27 cellular contexts compared by ENCODE assay signal in the genomic region with DNA sequence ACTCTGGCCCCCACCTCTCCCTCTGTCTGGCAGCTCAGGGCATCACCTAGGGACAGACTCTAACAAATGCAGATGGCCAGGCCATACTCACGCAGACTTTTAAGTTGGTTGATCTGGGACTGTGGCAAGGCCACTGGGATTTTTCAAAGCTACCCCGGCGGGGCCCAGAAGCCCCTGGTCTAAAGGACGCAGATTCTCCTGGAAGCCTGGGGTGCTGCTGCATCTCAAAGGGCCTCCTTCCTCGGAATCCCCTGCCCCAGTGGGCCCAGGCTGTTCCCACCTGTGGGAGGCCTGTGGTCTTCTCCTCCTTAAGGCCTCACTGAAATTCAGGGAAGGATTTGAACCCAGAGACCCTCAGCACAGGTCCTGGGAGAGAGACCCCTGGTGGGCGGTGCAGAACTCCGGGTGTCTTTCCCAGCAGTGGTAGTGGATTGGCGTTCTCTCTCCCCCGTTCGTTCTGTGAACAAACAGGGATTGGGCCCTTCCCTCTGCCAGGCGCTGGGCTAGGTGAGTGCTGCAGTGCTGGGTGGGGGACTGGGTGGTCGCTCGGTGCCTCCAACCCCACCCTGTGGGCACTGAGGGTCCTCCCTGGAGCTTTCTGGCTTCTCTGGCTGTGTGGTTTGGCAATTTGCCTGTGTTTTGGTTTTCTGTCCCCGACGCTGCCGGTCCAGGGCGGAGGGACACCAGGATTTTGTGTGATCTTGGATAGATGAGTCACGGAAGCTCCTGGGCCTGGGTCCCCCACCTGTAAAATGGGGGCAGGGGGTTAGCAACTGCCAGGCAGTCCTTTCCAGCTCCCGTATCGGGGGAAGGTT.
A peak's percentile ranks its signal among the peaks of the same experiment; 100 is the strongest.
DNase-seq lines count a peak whose midpoint lies in the region; ATAC-seq, FAIRE-seq and TF ChIP-seq lines count a peak whose summit lies in the region.
"Had no signal": no experiment of that assay in that cellular context is flagged by ENCODE, and none has a peak within 500 bp of the region (broad histone marks: within the 10 kb centered on the region; RNA-seq: fewer than 3 reads in every experiment).

No MANE protein-coding gene starts in this region.

- TF ChIP-seq EP300 in K562 (IDR thresholded peaks at IDR 0.05; ENCODE audit: low read length): no peak

- no peaks in the 10 kb centered on the region for H3K36me3 ChIP-seq in BLaER1 treated with 17β-estradiol and CSF1 and Interleukin-3, amounts not matched to agents 10 nM and 100 nM
- H3K36me3 ChIP-seq in H7 (replicated peaks; ENCODE audit: control insufficient read depth, insufficient read depth, low read length): no peaks in the 10 kb centered on the region
- H3K36me3 ChIP-seq in K562 (ENCODE audit: control insufficient read depth, insufficient read depth, low read length): no peaks in the 10 kb centered on the region
- H3K36me3 ChIP-seq: HAP-1, suprapubic skin, upper lobe of right lung had no signal

- no peaks in the 10 kb centered on the region for H3K9me3 Mint-ChIP-seq in naive thymus-derived CD8-positive, alpha-beta T cell
- H3K9me3 Mint-ChIP-seq: activated CD8-positive, alpha-beta T cell treated with anti-CD3 and anti-CD28 coated beads for 36 hours; activated naive CD4-positive, alpha-beta T cell treated with anti-CD3 and anti-CD28 coated beads, Interleukin-2, amount 50 U/mL, for 24 hours; activated T-helper 17 cell treated with anti-CD3 and anti-CD28 coated beads, Interleukin-2, amount 50 U/mL, for 72 hours; stimulated activated naive B cell treated with anti-CD40 and anti-IgM and Interleukin-4, amounts not matched to agents 10 μg/mL and 1 μg/mL and 100 μg/mL, for 72 hours; T-helper 1 cell treated with Interleukin-12 subunit alpha and Interleukin-12 subunit beta and Interleukin-4 antibody, amounts not matched to agents 30 μg/mL and 1 μg/mL, for 36 hours had no signal

- peak overlapping the region in 4 of 10 donors; percentile 52 to 89 (median 78) for H3K27ac Mint-ChIP-seq in naive thymus-derived CD8-positive, alpha-beta T cell
- H3K27ac Mint-ChIP-seq: activated CD8-positive, alpha-beta T cell treated with anti-CD3 and anti-CD28 coated beads for 36 hours; activated naive CD4-positive, alpha-beta T cell treated with anti-CD3 and anti-CD28 coated beads, Interleukin-2, amount 50 U/mL, for 24 hours; activated T-helper 17 cell treated with anti-CD3 and anti-CD28 coated beads, Interleukin-2, amount 50 U/mL, for 72 hours; stimulated activated naive B cell treated with anti-CD40 and anti-IgM and Interleukin-4, amounts not matched to agents 10 μg/mL and 1 μg/mL and 100 μg/mL, for 72 hours; T-helper 1 cell treated with Interleukin-12 subunit alpha and Interleukin-12 subunit beta and Interleukin-4 antibody, amounts not matched to agents 30 μg/mL and 1 μg/mL, for 36 hours had no signal

- H3K4me3 Mint-ChIP-seq in naive thymus-derived CD8-positive, alpha-beta T cell: peak overlapping the region in 6 of 10 donors; percentile 14 to 68 (median 48)
- H3K4me3 Mint-ChIP-seq: activated CD8-positive, alpha-beta T cell treated with anti-CD3 and anti-CD28 coated beads for 36 hours; activated naive CD4-positive, alpha-beta T cell treated with anti-CD3 and anti-CD28 coated beads, Interleukin-2, amount 50 U/mL, for 24 hours; activated T-helper 17 cell treated with anti-CD3 and anti-CD28 coated beads, Interleukin-2, amount 50 U/mL, for 72 hours; stimulated activated naive B cell treated with anti-CD40 and anti-IgM and Interleukin-4, amounts not matched to agents 10 μg/mL and 1 μg/mL and 100 μg/mL, for 72 hours; T-helper 1 cell treated with Interleukin-12 subunit alpha and Interleukin-12 subunit beta and Interleukin-4 antibody, amounts not matched to agents 30 μg/mL and 1 μg/mL, for 36 hours had no signal

- no peak for TF ChIP-seq POLR2A in K562 (conservative IDR thresholded peaks at IDR 0.05)

- BruUV-seq in K562 (replicated peaks; lab: Mats Ljungman, UMichigan): no TSS peak

- intact Hi-C loops in K562 (cut with micrococcal nuclease): no loop called here

- in situ Hi-C loops in K562 (cut with MboI): no loop called here

- no peak for FAIRE-seq in K562 (lab: Jason Lieb, UNC)
- FAIRE-seq: bronchial epithelial cell, TTC549 had no signal

- H3K4me3 ChIP-seq in BLaER1 treated with 17β-estradiol and CSF1 and Interleukin-3, amounts not matched to agents 10 nM and 100 nM: no peak overlapping the region
- H3K4me3 ChIP-seq in H7 (ENCODE audit: insufficient read depth, low read depth, low read length) (no peak overlapping the region), K562 (no peak overlapping the region)
- H3K4me3 ChIP-seq: HAP-1, suprapubic skin, upper lobe of right lung had no signal

- ATAC-seq in K562: no peak
- ATAC-seq in naive thymus-derived CD8-positive, alpha-beta T cell: no peak
- no peak for ATAC-seq in HG03095 (IDR thresholded peaks at IDR 0.05; ENCODE audit: unreplicated experiment)
- ATAC-seq: activated CD8-positive, alpha-beta T cell treated with anti-CD3 and anti-CD28 coated beads for 36 hours; activated T-helper 17 cell treated with anti-CD3 and anti-CD28 coated beads, Interleukin-2, amount 50 U/mL, for 72 hours; stimulated activated naive B cell treated with anti-CD40 and anti-IgM and Interleukin-4, amounts not matched to agents 10 μg/mL and 1 μg/mL and 100 μg/mL, for 72 hours had no signal

- peaks cover 27 to 100% (median 99%) of the 10 kb centered on the region in 10 experiments for H3K4me1 ChIP-seq in BLaER1 treated with 17β-estradiol and CSF1 and Interleukin-3, amounts not matched to agents 10 nM and 100 nM
- peaks cover 9 to 72% of the 10 kb centered on the region in 2 experiments; a peak in 4 of 5 replicates for H3K4me1 ChIP-seq in K562 (replicated peaks in 1 of 2; ENCODE audit: control insufficient read depth in 2 of 2, insufficient read depth in 2 of 2, low read length in 2 of 2)
- H3K4me1 ChIP-seq: HAP-1 had no signal

- peak overlapping the region in 6 of 11 experiments; percentile 11 to 61 (median 37); a peak in 5 of 22 replicates for H3K27ac ChIP-seq in BLaER1 treated with 17β-estradiol and CSF1 and Interleukin-3, amounts not matched to agents 10 nM and 100 nM
- H3K27ac ChIP-seq in K562 (ENCODE audit: extremely low read depth, low read depth, low read length): no peak overlapping the region
- H3K27ac ChIP-seq: HL-60, suprapubic skin, upper lobe of right lung had no signal

- peaks cover 0 to 30% (median 0%) of the 10 kb centered on the region in 11 experiments; a peak in 4 of 22 replicates for H4K20me1 ChIP-seq in BLaER1 treated with 17β-estradiol and CSF1 and Interleukin-3, amounts not matched to agents 10 nM and 100 nM
- H4K20me1 ChIP-seq in K562 (replicated peaks; ENCODE audit: control insufficient read depth, insufficient read depth, low read length): peaks cover 11% of the 10 kb centered on the region; the same call in 1 of the 2 replicates

- H3K9ac ChIP-seq in BLaER1 treated with 17β-estradiol and CSF1 and Interleukin-3, amounts not matched to agents 10 nM and 100 nM: peak overlapping the region in 9 of 11 experiments; percentile 7 to 65 (median 43); a peak in 10 of 22 replicates
- H3K9ac ChIP-seq in K562 (ENCODE audit: insufficient read depth in 1 of 2, low read depth in 2 of 2, low read length in 2 of 2): peak overlapping the region in 1 of 2 experiments; percentile 78; a peak in 1 of 4 replicates

- H2AFZ ChIP-seq in K562 (ENCODE audit: low read depth, low read length): no peak overlapping the region

- no peak; a peak in 1 of 6 replicates for TF ChIP-seq CTCF in K562 (IDR thresholded peaks at IDR 0.05 in 2 of 3, conservative IDR thresholded peaks at IDR 0.05 in 1 of 3; ENCODE audit: insufficient read depth in 2 of 3, low read depth in 1 of 3, low read length in 3 of 3)

- H3K79me2 ChIP-seq in K562 (ENCODE audit: control insufficient read depth, insufficient read depth, low read length): no peaks in the 10 kb centered on the region

- no peaks in the 10 kb centered on the region for H3K36me3 Mint-ChIP-seq in naive thymus-derived CD8-positive, alpha-beta T cell
- H3K36me3 Mint-ChIP-seq: activated naive CD4-positive, alpha-beta T cell treated with anti-CD3 and anti-CD28 coated beads, Interleukin-2, amount 50 U/mL, for 24 hours; CD14-positive monocyte; stimulated activated naive B cell treated with anti-CD40 and anti-IgM and Interleukin-4, amounts not matched to agents 10 μg/mL and 1 μg/mL and 100 μg/mL, for 72 hours had no signal

- peaks cover 0 to 80% (median 0%) of the 10 kb centered on the region in 11 experiments; a peak in 8 of 22 replicates for H3K27me3 ChIP-seq in BLaER1 treated with 17β-estradiol and CSF1 and Interleukin-3, amounts not matched to agents 10 nM and 100 nM
- H3K27me3 ChIP-seq in H7 (ENCODE audit: control insufficient read depth, insufficient read depth, low read length) (no peaks in the 10 kb centered on the region), K562 (ENCODE audit: control insufficient read depth in 2 of 2, insufficient read depth in 2 of 2, low read length in 2 of 2) (no peaks in the 10 kb centered on the region)
- H3K27me3 ChIP-seq: suprapubic skin, upper lobe of right lung had no signal

- H3K27me3 Mint-ChIP-seq in naive thymus-derived CD8-positive, alpha-beta T cell: peaks cover 0 to 2% (median 0%) of the 10 kb centered on the region in 5 donors
- H3K27me3 Mint-ChIP-seq: activated CD8-positive, alpha-beta T cell treated with anti-CD3 and anti-CD28 coated beads for 36 hours; activated naive CD4-positive, alpha-beta T cell treated with anti-CD3 and anti-CD28 coated beads, Interleukin-2, amount 50 U/mL, for 24 hours; activated T-helper 17 cell treated with anti-CD3 and anti-CD28 coated beads, Interleukin-2, amount 50 U/mL, for 72 hours had no signal

- peaks cover 23 to 62% (median 50%) of the 10 kb centered on the region in 4 donors for H3K4me1 Mint-ChIP-seq in naive thymus-derived CD8-positive, alpha-beta T cell

- CTCF ChIA-PET in K562 (lab: Yijun Ruan, JAX; ENCODE audit: low intra/inter-chr PET ratio): no interaction called here

- peak; percentile 72 for DNase-seq in H7
- no peak for DNase-seq in K562 (ENCODE audit: extremely low read depth in 1 of 4, low spot score in 3 of 4)
- no peak for DNase-seq in naive thymus-derived CD8-positive, alpha-beta T cell
- no peak for DNase-seq in activated gamma-delta T cell (lab: John Stamatoyannopoulos, UW)
- DNase-seq in NK-92 treated with Interleukin-12 subunit alpha and Interleukin-12 subunit beta, amount 100 ng/mL, for 24 hours (lab: John Stamatoyannopoulos, UW): no peak
- DNase-seq: activated CD4-positive, CD25-positive, alpha-beta regulatory T cell treated with anti-CD3 and anti-CD28 coated beads, Interleukin-2, amount 50 U/mL, for 72 hours; activated CD8-positive, alpha-beta T cell treated with anti-CD3 and anti-CD28 coated beads for 36 hours; Calu3; effector CD4-positive, alpha-beta T cell; islet precursor cell; Kasumi-1; NCI-H187 treated with DMSO at 0.1 percent for 48 hours; NCI-H526; RPMI8226; stimulated activated naive B cell treated with anti-CD40 and anti-IgM and Interleukin-4, amounts not matched to agents 10 μg/mL and 1 μg/mL and 100 μg/mL, for 72 hours; upper lobe of right lung had no signal

- 51% methylated on average over 20 of the region's 20 CpGs for WGBS in K562 (ENCODE audit: insufficient coverage, low coverage, missing lambda C conversion rate)

- peak overlapping the region; percentile 63 to 100 (median 87) for H3K4me2 ChIP-seq in BLaER1 treated with 17β-estradiol and CSF1 and Interleukin-3, amounts not matched to agents 10 nM and 100 nM
- no peak overlapping the region for H3K4me2 ChIP-seq in K562 (ENCODE audit: insufficient read depth, low read length)

- H3K9me3 ChIP-seq in BLaER1 treated with 17β-estradiol and CSF1 and Interleukin-3, amounts not matched to agents 10 nM and 100 nM (replicated peaks in 1 of 11): no peaks in the 10 kb centered on the region
- H3K9me3 ChIP-seq in K562 (replicated peaks; ENCODE audit: control insufficient read depth, insufficient read depth, low read depth, low read length): no peaks in the 10 kb centered on the region
- H3K9me3 ChIP-seq: HAP-1, suprapubic skin, upper lobe of right lung had no signal

- H3K9me1 ChIP-seq in K562 (ENCODE audit: control insufficient read depth, insufficient read depth, low read length): no peaks in the 10 kb centered on the region

- POLR2A ChIA-PET in K562 (lab: Yijun Ruan, JAX): interaction anchor here (0.6 to 1.7 kb wide), 8 partner anchors 9 to 272 kb away, joined by 3 to 6 read pairs (median 4); no protein-coding TSS in a partner anchor
- POLR2A ChIA-PET in naive thymus-derived CD8-positive, alpha-beta T cell (lab: Charles Lee): interaction anchor here (0.9 to 2.4 kb wide), 7 partner anchors 8 to 158 kb away, joined by 3 to 10 read pairs (median 3); no protein-coding TSS in a partner anchor

- TF ChIP-seq RAD21 in K562 (CRISPR knock-in tag; conservative IDR thresholded peaks at IDR 0.05 in 1 of 2, IDR thresholded peaks at IDR 0.05 in 1 of 2): no peak
